1 cellular context compared by ENCODE assay signal in the genomic region with DNA sequence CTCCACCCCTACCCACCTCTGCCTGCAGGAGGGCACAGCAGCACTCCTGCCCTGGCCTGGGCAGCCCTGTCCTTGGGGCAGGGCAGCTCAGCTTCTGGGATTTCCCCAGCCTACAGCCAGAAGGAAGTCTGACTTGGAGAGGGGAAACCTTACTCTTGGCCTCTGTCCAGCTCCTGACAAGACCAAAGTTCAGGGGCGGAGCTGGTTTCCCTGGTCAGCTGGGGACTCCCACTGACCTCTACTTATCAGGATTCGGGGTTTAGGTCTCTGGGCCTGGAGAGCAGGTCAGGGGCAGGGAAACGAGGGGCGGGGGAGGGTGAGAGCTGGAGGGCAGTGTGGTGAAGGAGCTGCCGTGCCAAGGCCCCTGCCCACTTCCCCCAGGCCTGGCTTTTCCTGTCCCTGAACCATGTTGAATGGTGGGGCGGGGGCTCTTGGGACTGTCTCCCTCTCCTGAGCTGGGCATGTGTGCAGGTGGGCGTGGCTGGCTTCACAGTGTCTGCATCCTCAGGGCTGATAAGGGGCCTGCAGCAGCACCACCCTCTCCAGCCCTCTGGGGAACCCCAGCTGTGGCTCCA.
TF ChIP-seq lines count a peak whose summit lies in the region.

No MANE protein-coding gene starts in this region.

TF ChIP-seq in H1, 55 proteins besides CTCF, POLR2A, EP300 and RAD21:
- no peak for TF ChIP-seq SIN3A (conservative IDR thresholded peaks at IDR 0.05 in 1 of 2, IDR thresholded peaks at IDR 0.05 in 1 of 2; ENCODE audit: low read depth in 1 of 2, low read length in 2 of 2)
- no peak for TF ChIP-seq CTBP2 (IDR thresholded peaks at IDR 0.05; ENCODE audit: borderline replicate concordance, insufficient read depth, insufficient read length, low read length)
- TF ChIP-seq TEAD4 (IDR thresholded peaks at IDR 0.05; ENCODE audit: low read depth, low read length), result no peak
- TF ChIP-seq BRCA1 (IDR thresholded peaks at IDR 0.05; ENCODE audit: low read depth, low read length), result no peak
- no peak for TF ChIP-seq SAP30 (IDR thresholded peaks at IDR 0.05; ENCODE audit: insufficient read depth, insufficient replicate concordance, low read length)
- no peak for TF ChIP-seq GTF2F1 (IDR thresholded peaks at IDR 0.05; ENCODE audit: borderline replicate concordance, low read depth, low read length)
- no peak for TF ChIP-seq SP1 (IDR thresholded peaks at IDR 0.05; ENCODE audit: low read depth, low read length)
- TF ChIP-seq, protein P1, sequence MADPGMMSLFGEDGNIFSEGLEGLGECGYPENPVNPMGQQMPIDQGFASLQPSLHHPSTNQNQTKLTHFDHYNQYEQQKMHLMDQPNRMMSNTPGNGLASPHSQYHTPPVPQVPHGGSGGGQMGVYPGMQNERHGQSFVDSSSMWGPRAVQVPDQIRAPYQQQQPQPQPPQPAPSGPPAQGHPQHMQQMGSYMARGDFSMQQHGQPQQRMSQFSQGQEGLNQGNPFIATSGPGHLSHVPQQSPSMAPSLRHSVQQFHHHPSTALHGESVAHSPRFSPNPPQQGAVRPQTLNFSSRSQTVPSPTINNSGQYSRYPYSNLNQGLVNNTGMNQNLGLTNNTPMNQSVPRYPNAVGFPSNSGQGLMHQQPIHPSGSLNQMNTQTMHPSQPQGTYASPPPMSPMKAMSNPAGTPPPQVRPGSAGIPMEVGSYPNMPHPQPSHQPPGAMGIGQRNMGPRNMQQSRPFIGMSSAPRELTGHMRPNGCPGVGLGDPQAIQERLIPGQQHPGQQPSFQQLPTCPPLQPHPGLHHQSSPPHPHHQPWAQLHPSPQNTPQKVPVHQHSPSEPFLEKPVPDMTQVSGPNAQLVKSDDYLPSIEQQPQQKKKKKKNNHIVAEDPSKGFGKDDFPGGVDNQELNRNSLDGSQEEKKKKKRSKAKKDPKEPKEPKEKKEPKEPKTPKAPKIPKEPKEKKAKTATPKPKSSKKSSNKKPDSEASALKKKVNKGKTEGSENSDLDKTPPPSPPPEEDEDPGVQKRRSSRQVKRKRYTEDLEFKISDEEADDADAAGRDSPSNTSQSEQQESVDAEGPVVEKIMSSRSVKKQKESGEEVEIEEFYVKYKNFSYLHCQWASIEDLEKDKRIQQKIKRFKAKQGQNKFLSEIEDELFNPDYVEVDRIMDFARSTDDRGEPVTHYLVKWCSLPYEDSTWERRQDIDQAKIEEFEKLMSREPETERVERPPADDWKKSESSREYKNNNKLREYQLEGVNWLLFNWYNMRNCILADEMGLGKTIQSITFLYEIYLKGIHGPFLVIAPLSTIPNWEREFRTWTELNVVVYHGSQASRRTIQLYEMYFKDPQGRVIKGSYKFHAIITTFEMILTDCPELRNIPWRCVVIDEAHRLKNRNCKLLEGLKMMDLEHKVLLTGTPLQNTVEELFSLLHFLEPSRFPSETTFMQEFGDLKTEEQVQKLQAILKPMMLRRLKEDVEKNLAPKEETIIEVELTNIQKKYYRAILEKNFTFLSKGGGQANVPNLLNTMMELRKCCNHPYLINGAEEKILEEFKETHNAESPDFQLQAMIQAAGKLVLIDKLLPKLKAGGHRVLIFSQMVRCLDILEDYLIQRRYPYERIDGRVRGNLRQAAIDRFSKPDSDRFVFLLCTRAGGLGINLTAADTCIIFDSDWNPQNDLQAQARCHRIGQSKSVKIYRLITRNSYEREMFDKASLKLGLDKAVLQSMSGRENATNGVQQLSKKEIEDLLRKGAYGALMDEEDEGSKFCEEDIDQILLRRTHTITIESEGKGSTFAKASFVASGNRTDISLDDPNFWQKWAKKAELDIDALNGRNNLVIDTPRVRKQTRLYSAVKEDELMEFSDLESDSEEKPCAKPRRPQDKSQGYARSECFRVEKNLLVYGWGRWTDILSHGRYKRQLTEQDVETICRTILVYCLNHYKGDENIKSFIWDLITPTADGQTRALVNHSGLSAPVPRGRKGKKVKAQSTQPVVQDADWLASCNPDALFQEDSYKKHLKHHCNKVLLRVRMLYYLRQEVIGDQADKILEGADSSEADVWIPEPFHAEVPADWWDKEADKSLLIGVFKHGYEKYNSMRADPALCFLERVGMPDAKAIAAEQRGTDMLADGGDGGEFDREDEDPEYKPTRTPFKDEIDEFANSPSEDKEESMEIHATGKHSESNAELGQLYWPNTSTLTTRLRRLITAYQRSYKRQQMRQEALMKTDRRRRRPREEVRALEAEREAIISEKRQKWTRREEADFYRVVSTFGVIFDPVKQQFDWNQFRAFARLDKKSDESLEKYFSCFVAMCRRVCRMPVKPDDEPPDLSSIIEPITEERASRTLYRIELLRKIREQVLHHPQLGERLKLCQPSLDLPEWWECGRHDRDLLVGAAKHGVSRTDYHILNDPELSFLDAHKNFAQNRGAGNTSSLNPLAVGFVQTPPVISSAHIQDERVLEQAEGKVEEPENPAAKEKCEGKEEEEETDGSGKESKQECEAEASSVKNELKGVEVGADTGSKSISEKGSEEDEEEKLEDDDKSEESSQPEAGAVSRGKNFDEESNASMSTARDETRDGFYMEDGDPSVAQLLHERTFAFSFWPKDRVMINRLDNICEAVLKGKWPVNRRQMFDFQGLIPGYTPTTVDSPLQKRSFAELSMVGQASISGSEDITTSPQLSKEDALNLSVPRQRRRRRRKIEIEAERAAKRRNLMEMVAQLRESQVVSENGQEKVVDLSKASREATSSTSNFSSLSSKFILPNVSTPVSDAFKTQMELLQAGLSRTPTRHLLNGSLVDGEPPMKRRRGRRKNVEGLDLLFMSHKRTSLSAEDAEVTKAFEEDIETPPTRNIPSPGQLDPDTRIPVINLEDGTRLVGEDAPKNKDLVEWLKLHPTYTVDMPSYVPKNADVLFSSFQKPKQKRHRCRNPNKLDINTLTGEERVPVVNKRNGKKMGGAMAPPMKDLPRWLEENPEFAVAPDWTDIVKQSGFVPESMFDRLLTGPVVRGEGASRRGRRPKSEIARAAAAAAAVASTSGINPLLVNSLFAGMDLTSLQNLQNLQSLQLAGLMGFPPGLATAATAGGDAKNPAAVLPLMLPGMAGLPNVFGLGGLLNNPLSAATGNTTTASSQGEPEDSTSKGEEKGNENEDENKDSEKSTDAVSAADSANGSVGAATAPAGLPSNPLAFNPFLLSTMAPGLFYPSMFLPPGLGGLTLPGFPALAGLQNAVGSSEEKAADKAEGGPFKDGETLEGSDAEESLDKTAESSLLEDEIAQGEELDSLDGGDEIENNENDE (IDR thresholded peaks at IDR 0.05; ENCODE audit: insufficient replicate concordance, low read length), result no peak
- TF ChIP-seq SIRT6 (IDR thresholded peaks at IDR 0.05; ENCODE audit: low read length), result no peak
- TF ChIP-seq JUND (IDR thresholded peaks at IDR 0.05; ENCODE audit: low read length), result no peak
